ENCODE assay signal across 38 cellular contexts in the genomic region with DNA sequence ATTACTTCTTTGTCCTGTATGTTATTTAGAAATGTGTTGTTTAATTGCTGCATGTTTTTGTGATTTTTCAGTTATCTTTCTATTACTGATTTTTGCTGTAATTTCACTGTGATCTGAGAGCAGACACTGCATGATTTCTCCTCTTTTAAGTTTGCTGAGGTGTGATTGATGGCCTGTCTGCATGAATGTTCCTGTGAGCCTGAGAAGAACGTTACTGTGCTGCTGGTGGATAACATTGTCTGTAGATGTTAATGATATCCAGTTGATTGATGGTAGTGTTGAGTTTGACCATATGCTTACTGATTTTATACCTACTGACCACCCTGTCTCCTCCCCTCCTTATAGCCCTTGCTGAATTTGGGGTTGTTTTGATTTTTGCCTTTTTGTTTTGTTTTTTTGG. TPM values are rescaled to one million over a fixed set of nuclear protein-coding genes. Genes with fewer than 3 reads are reported as not detected.
"Had no signal": no experiment of that assay in that cellular context is flagged by ENCODE, and none has a peak within 500 bp of the region (broad histone marks: within the 10 kb centered on the region; RNA-seq: fewer than 3 reads in every experiment).

No MANE protein-coding gene starts in this region.

- H3K27ac ChIP-seq: adrenal gland, ascending aorta, cardiac muscle cell, WERI-Rb-1 had no signal

- H3K4me1 Mint-ChIP-seq: activated naive CD8-positive, alpha-beta T cell treated with anti-CD3 and anti-CD28 coated beads for 36 hours; activated T-helper 17 cell treated with anti-CD3 and anti-CD28 coated beads, Interleukin-2, amount 50 U/mL, for 72 hours; brain; central memory CD8-positive, alpha-beta T cell; WTC11 had no signal

- H3K4me1 ChIP-seq: adrenal gland, ascending aorta had no signal

- H3K9me3 ChIP-seq: adrenal gland had no signal

- H3K27ac Mint-ChIP-seq: activated CD4-positive, alpha-beta memory T cell treated with anti-CD3 and anti-CD28 coated beads for 36 hours; activated CD4-positive, alpha-beta T cell treated with anti-CD3 and anti-CD28 coated beads, Interleukin-2, amount 10 ng/mL, durations not matched to agents 24 days and 14 days; activated CD8-positive, alpha-beta T cell treated with anti-CD3 and anti-CD28 coated beads for 36 hours; activated naive CD4-positive, alpha-beta T cell treated with anti-CD3 and anti-CD28 coated beads for 36 hours; activated naive CD8-positive, alpha-beta T cell treated with anti-CD3 and anti-CD28 coated beads for 36 hours; activated T-helper 1 cell treated with anti-CD3 and anti-CD28 coated beads, Interleukin-12 subunit alpha, Interleukin-12 subunit beta, Interleukin-2, Interleukin-4 antibody, amounts not matched to agents 30 ng/mL and 10 ng/mL and 1 ng/mL, durations not matched to agents 14 hours and 24 hours and 36 hours; activated T-helper 17 cell treated with anti-CD3 and anti-CD28 coated beads, Interleukin-2, amount 50 U/mL, for 72 hours; brain; T-helper 1 cell treated with Interleukin-12 subunit alpha and Interleukin-12 subunit beta and Interleukin-4 antibody, amounts not matched to agents 30 μg/mL and 1 μg/mL, for 36 hours; T-helper 2 cell treated with Interferon-gamma antibody and Interleukin-4, amounts not matched to agents 5 μg/mL and 100 μg/mL, for 36 hours; WTC11 had no signal

- H3K4me3 Mint-ChIP-seq: activated CD4-positive, alpha-beta memory T cell treated with anti-CD3 and anti-CD28 coated beads for 36 hours; activated CD4-positive, alpha-beta T cell treated with anti-CD3 and anti-CD28 coated beads, Interleukin-2, amount 10 ng/mL, durations not matched to agents 24 days and 14 days; activated CD8-positive, alpha-beta T cell treated with anti-CD3 and anti-CD28 coated beads for 36 hours; activated naive CD4-positive, alpha-beta T cell treated with anti-CD3 and anti-CD28 coated beads for 36 hours; activated naive CD8-positive, alpha-beta T cell treated with anti-CD3 and anti-CD28 coated beads for 36 hours; activated T-helper 1 cell treated with anti-CD3 and anti-CD28 coated beads, Interleukin-12 subunit alpha, Interleukin-12 subunit beta, Interleukin-2, Interleukin-4 antibody, amounts not matched to agents 30 ng/mL and 10 ng/mL and 1 ng/mL, durations not matched to agents 14 hours and 24 hours and 36 hours; activated T-helper 17 cell treated with anti-CD3 and anti-CD28 coated beads, Interleukin-2, amount 50 U/mL, for 72 hours; brain; central memory CD8-positive, alpha-beta T cell; T-helper 1 cell treated with Interleukin-12 subunit alpha and Interleukin-12 subunit beta and Interleukin-4 antibody, amounts not matched to agents 30 μg/mL and 1 μg/mL, for 36 hours; T-helper 2 cell treated with Interferon-gamma antibody and Interleukin-4, amounts not matched to agents 5 μg/mL and 100 μg/mL, for 36 hours; WTC11 had no signal

- DNase-seq: activated CD4-positive, alpha-beta memory T cell treated with anti-CD3 and anti-CD28 coated beads for 36 hours; activated CD4-positive, alpha-beta T cell treated with anti-CD3 and anti-CD28 coated beads for 4 hours; activated CD4-positive, alpha-beta T cell treated with anti-CD3 and anti-CD28 coated beads, Interleukin-2, amount 10 ng/mL, durations not matched to agents 24 days and 14 days; activated CD4-positive, alpha-beta T cell treated with anti-CD3 and anti-CD28 coated beads, Interleukin-2, amount 50 U/mL, for 1 hour; activated CD4-positive, alpha-beta T cell treated with anti-CD3 and anti-CD28 coated beads, Interleukin-2, amount 50 U/mL, for 4 hours; activated CD4-positive, CD25-positive, alpha-beta regulatory T cell treated with anti-CD3 and anti-CD28 coated beads, Interleukin-2, amount 50 U/mL, for 72 hours; activated CD8-positive, alpha-beta memory T cell treated with anti-CD3 and anti-CD28 coated beads, Interleukin-2, amount 50 U/mL, for 4 hours; activated CD8-positive, alpha-beta T cell treated with anti-CD3 and anti-CD28 coated beads for 36 hours; activated gamma-delta T cell treated with Interleukin-2 at 50 U/mL for 16 hours; activated naive CD4-positive, alpha-beta T cell; activated naive CD4-positive, alpha-beta T cell treated with anti-CD3 and anti-CD28 coated beads for 36 hours; activated naive CD4-positive, alpha-beta T cell treated with anti-CD3 and anti-CD28 coated beads, Interleukin-2, amount 50 U/mL, for 16 hours; activated naive CD8-positive, alpha-beta T cell treated with anti-CD3 and anti-CD28 coated beads for 36 hours; activated T-cell treated with anti-CD3 and anti-CD28 coated beads for 4 hours; activated T-cell treated with anti-CD3 and anti-CD28 coated beads, Interleukin-2, amount 50 U/mL, for 1 hour; activated T-cell treated with anti-CD3 and anti-CD28 coated beads, Interleukin-2, amount 50 U/mL, for 48 hours; adrenal gland; amygdala; anterior cingulate cortex; caudate nucleus; cerebellar nuclear complex; T-helper 1 cell; T-helper 2 cell; T-helper 9 cell; WERI-Rb-1 had no signal

- FAIRE-seq: bronchial epithelial cell had no signal

- H3K4me3 ChIP-seq: adrenal gland, ascending aorta, cardiac muscle cell had no signal

- H3K36me3 ChIP-seq: adrenal gland, cardiac muscle cell, WERI-Rb-1 had no signal

- H3K27me3 Mint-ChIP-seq: activated CD4-positive, alpha-beta memory T cell treated with anti-CD3 and anti-CD28 coated beads for 36 hours; activated CD4-positive, alpha-beta T cell treated with anti-CD3 and anti-CD28 coated beads, Interleukin-2, amount 10 ng/mL, durations not matched to agents 24 days and 14 days; activated CD8-positive, alpha-beta T cell treated with anti-CD3 and anti-CD28 coated beads for 36 hours; activated T-helper 17 cell treated with anti-CD3 and anti-CD28 coated beads, Interleukin-2, amount 50 U/mL, for 72 hours; central memory CD8-positive, alpha-beta T cell had no signal

- H3K9me3 Mint-ChIP-seq: activated T-helper 1 cell treated with anti-CD3 and anti-CD28 coated beads, Interleukin-12 subunit alpha, Interleukin-12 subunit beta, Interleukin-2, Interleukin-4 antibody, amounts not matched to agents 30 ng/mL and 10 ng/mL and 1 ng/mL, durations not matched to agents 14 hours and 24 hours and 36 hours had no signal

- H3K27me3 ChIP-seq: adrenal gland, ascending aorta, cardiac muscle cell had no signal

- ATAC-seq: activated CD8-positive, alpha-beta T cell treated with anti-CD3 and anti-CD28 coated beads for 36 hours; activated naive CD4-positive, alpha-beta T cell treated with anti-CD3 and anti-CD28 coated beads, Interleukin-2, amount 50 U/mL, for 72 hours; activated T-helper 17 cell treated with anti-CD3 and anti-CD28 coated beads, Interleukin-2, amount 50 U/mL, for 72 hours; WTC11 had no signal

RNA-seq across cellular contexts. Expression of gene KCNG2, which starts 37.4 kb away (rescaled TPM):
- total RNA-seq: activated CD4-positive, alpha-beta memory T cell treated with anti-CD3 and anti-CD28 coated beads for 36 hours; activated CD4-positive, alpha-beta T cell treated with anti-CD3 and anti-CD28 coated beads, Interleukin-2, amount 10 ng/mL, durations not matched to agents 24 days and 14 days; activated CD8-positive, alpha-beta memory T cell treated with anti-CD3 and anti-CD28 coated beads for 36 hours; activated CD8-positive, alpha-beta T cell treated with anti-CD3 and anti-CD28 coated beads for 36 hours; activated naive CD4-positive, alpha-beta T cell treated with anti-CD3 and anti-CD28 coated beads for 36 hours; activated naive CD4-positive, alpha-beta T cell treated with anti-CD3 and anti-CD28 coated beads, Interleukin-2, amount 50 U/mL, for 72 hours; activated naive CD8-positive, alpha-beta T cell treated with anti-CD3 and anti-CD28 coated beads for 36 hours; activated T-helper 1 cell treated with anti-CD3 and anti-CD28 coated beads, Interleukin-12 subunit alpha, Interleukin-12 subunit beta, Interleukin-2, Interleukin-4 antibody, amounts not matched to agents 30 ng/mL and 10 ng/mL and 1 ng/mL, durations not matched to agents 14 hours and 24 hours and 36 hours; activated T-helper 17 cell treated with anti-CD3 and anti-CD28 coated beads, Interleukin-2, amount 50 U/mL, for 72 hours; ascending aorta; bronchial epithelial cell; cardiac muscle cell; chondrocyte had no signal
